In genomic region chr17:60817187-60817586, GRCh38 we compare ENCODE assay signal across 15 cellular contexts.
DNase-seq lines count a peak whose midpoint lies in the region; ATAC-seq and TF ChIP-seq lines count a peak whose summit lies in the region.
"Had no signal": no experiment of that assay in that cellular context is flagged by ENCODE, and none has a peak within 500 bp of the region (broad histone marks: within the 10 kb centered on the region; RNA-seq: fewer than 3 reads in every experiment).

No MANE protein-coding gene starts in this region.

- H3K9me3 Mint-ChIP-seq in natural killer cell treated with Interleukin-12 subunit alpha and Interleukin-12 subunit beta and Interleukin-15 and Interleukin-18, amount 100 ng/mL, for 72 hours: no peaks in the 10 kb centered on the region

- no peaks in the 10 kb centered on the region for H3K27me3 Mint-ChIP-seq in natural killer cell treated with Interleukin-12 subunit alpha and Interleukin-12 subunit beta and Interleukin-15 and Interleukin-18, amount 100 ng/mL, for 72 hours
- H3K27me3 Mint-ChIP-seq: CD4-positive, CD25-positive, alpha-beta regulatory T cell had no signal

- H3K9me2 ChIP-seq in MM.1S (replicated peaks; ENCODE audit: insufficient read depth, low read length): no peaks in the 10 kb centered on the region

- H3K79me2 ChIP-seq in MM.1S (ENCODE audit: low read length): no peaks in the 10 kb centered on the region

- peak; percentile 82 for DNase-seq in BJ (ENCODE audit: low read depth)
- peak; percentile 11 for DNase-seq in NCI-H226
- peak; percentile 3 for DNase-seq in dermis blood vessel endothelial cell
- DNase-seq in mucosa of descending colon: no peak
- DNase-seq in NCI-H345 treated with DMSO at 0.1 percent for 48 hours (lab: John Stamatoyannopoulos, UW; ENCODE audit: unreplicated experiment): no peak
- no peak for DNase-seq in MM.1S
- DNase-seq in natural killer cell treated with Interleukin-12 subunit alpha and Interleukin-12 subunit beta and Interleukin-15 and Interleukin-18, amount 100 ng/mL, for 72 hours (ENCODE audit: low spot score): no peak
- DNase-seq: activated CD4-positive, alpha-beta T cell treated with anti-CD3 and anti-CD28 coated beads for 48 hours; activated effector memory CD4-positive, alpha-beta T cell treated with anti-CD3 and anti-CD28 coated beads, Interleukin-2, amount 50 U/mL, for 16 hours; CD4-positive, CD25-positive, alpha-beta regulatory T cell; NCI-H1417; nucleus accumbens; T-helper 1 cell had no signal

- no peak overlapping the region for H3K27ac Mint-ChIP-seq in natural killer cell treated with Interleukin-12 subunit alpha and Interleukin-12 subunit beta and Interleukin-15 and Interleukin-18, amount 100 ng/mL, for 72 hours
- H3K27ac Mint-ChIP-seq: CD4-positive, CD25-positive, alpha-beta regulatory T cell had no signal

- POLR2A ChIA-PET in BJ (lab: Charles Lee): no interaction called here

- H3K27ac ChIP-seq in MM.1S (ENCODE audit: low read length): no peak overlapping the region
- H3K27ac ChIP-seq: coronary artery had no signal

- H3K4me3 Mint-ChIP-seq in natural killer cell treated with Interleukin-12 subunit alpha and Interleukin-12 subunit beta and Interleukin-15 and Interleukin-18, amount 100 ng/mL, for 72 hours: no peak overlapping the region
- H3K4me3 Mint-ChIP-seq: CD4-positive, CD25-positive, alpha-beta regulatory T cell had no signal

- no peaks in the 10 kb centered on the region for H3K9me3 ChIP-seq in mucosa of descending colon
- no peaks in the 10 kb centered on the region for H3K9me3 ChIP-seq in MM.1S (replicated peaks; ENCODE audit: insufficient read depth, low read length)

- H3K36me3 ChIP-seq in BJ (ENCODE audit: control insufficient read depth, insufficient read depth, low read length) (no peaks in the 10 kb centered on the region), mucosa of descending colon (ENCODE audit: low read depth) (no peaks in the 10 kb centered on the region), MM.1S (replicated peaks; ENCODE audit: insufficient read depth, low read length) (no peaks in the 10 kb centered on the region)

- no peak for TF ChIP-seq CTCF in BJ (IDR thresholded peaks at IDR 0.05; ENCODE audit: insufficient read depth, low read depth, low read length)
- no peak for TF ChIP-seq CTCF in mucosa of descending colon (IDR thresholded peaks at IDR 0.05)
- TF ChIP-seq CTCF in MM.1S (IDR thresholded peaks at IDR 0.05; ENCODE audit: low read length): no peak

- H3K36me3 Mint-ChIP-seq in natural killer cell treated with Interleukin-12 subunit alpha and Interleukin-12 subunit beta and Interleukin-15 and Interleukin-18, amount 100 ng/mL, for 72 hours: peaks cover 10% of the 10 kb centered on the region

- no peaks in the 10 kb centered on the region for H3F3A ChIP-seq in MM.1S (ENCODE audit: insufficient read depth, low read length)

- H3K4me2 ChIP-seq in MM.1S (ENCODE audit: low read depth, low read length): no peak overlapping the region

- ATAC-seq in mucosa of descending colon (peak; percentile 82), HG03095 (IDR thresholded peaks at IDR 0.05; ENCODE audit: unreplicated experiment) (no peak)
- no peak for ATAC-seq in natural killer cell treated with Interleukin-12 subunit alpha and Interleukin-12 subunit beta and Interleukin-15 and Interleukin-18, amount 100 ng/mL, for 72 hours

- H3K4me1 ChIP-seq in mucosa of descending colon (ENCODE audit: low read depth) (no peaks in the 10 kb centered on the region), MM.1S (ENCODE audit: low read length) (no peaks in the 10 kb centered on the region)

- no peak overlapping the region for H3K9ac ChIP-seq in MM.1S (ENCODE audit: low read length)

- H3K4me1 Mint-ChIP-seq in natural killer cell treated with Interleukin-12 subunit alpha and Interleukin-12 subunit beta and Interleukin-15 and Interleukin-18, amount 100 ng/mL, for 72 hours (ENCODE audit: low read depth in 2 of 2): peaks cover 5 to 7% of the 10 kb centered on the region in 2 donors

- no peak overlapping the region for H2AFZ ChIP-seq in MM.1S (ENCODE audit: low read length)

- CTCF ChIA-PET in BJ (lab: Yijun Ruan, JAX): interaction anchor here (0.6 to 0.9 kb wide), 2 partner anchors 595 to 1360 kb away, joined by 3 to 4 read pairs; no protein-coding TSS in a partner anchor

- H3K27me3 ChIP-seq in BJ (ENCODE audit: control insufficient read depth, insufficient read depth, low read length): no peaks in the 10 kb centered on the region
- H3K27me3 ChIP-seq in MM.1S (replicated peaks; ENCODE audit: insufficient read depth, low read length): no peaks in the 10 kb centered on the region

- intact Hi-C loops in mucosa of descending colon (cut with DNase I, micrococcal nuclease): no loop called here

- H4K20me1 ChIP-seq in MM.1S (ENCODE audit: insufficient read depth, low read length): no peaks in the 10 kb centered on the region

- H3K4me3 ChIP-seq in BJ (ENCODE audit: low read depth, low read length) (no peak overlapping the region), mucosa of descending colon (no peak overlapping the region), MM.1S (ENCODE audit: low read length) (no peak overlapping the region)
- H3K4me3 ChIP-seq: coronary artery had no signal

Comparison
In these comparisons a context has a peak if more than half of its experiments do, and no peak if none do; other contexts are left out.
1. DNase-seq: peak in BJ (single experiment), NCI-H226 (single experiment) and dermis blood vessel endothelial cell (single experiment); none in mucosa of descending colon (0 of 3), NCI-H345 treated with DMSO at 0.1 percent for 48 hours (single experiment), MM.1S (single experiment) and natural killer cell treated with Interleukin-12 subunit alpha and Interleukin-12 subunit beta and Interleukin-15 and Interleukin-18, amount 100 ng/mL, for 72 hours (single experiment).